In the genomic region with DNA sequence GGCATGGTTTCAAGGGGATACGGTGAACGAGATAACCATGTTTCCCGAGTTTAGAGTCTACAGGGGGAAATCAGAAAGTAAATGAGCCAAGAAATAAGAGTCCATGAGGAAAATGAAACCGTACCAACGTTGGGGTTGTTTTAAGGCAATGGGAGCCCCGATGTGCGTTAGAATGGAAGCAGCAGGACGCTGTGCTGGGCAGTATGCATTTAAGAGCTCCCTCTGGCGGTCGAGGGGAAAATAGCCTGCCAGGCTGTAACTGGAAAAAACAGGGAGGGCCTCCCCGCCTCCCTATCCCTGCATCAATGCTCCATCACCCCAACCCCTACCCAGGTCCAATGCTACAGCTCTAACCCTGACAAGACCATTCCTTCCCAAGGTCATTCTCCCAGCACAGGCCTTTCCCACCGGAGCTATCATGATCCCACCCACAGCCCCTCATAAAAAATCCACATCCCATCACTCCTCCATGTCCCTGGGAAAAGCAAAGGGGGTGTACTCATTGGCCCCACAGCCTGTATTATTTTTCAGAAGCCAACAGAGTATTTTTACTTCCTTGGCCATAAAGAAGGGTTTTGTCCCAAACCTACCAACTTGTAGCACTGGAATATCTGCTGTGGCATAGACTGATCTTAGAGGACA, we compare ENCODE assay signal across 1 cellular context.
TF ChIP-seq lines count a peak whose summit lies in the region.

No MANE protein-coding gene starts in this region.

TF ChIP-seq in HepG2, 621 proteins besides CTCF, POLR2A, EP300 and RAD21 (continued from another document):
- TF ChIP-seq, protein P1, sequence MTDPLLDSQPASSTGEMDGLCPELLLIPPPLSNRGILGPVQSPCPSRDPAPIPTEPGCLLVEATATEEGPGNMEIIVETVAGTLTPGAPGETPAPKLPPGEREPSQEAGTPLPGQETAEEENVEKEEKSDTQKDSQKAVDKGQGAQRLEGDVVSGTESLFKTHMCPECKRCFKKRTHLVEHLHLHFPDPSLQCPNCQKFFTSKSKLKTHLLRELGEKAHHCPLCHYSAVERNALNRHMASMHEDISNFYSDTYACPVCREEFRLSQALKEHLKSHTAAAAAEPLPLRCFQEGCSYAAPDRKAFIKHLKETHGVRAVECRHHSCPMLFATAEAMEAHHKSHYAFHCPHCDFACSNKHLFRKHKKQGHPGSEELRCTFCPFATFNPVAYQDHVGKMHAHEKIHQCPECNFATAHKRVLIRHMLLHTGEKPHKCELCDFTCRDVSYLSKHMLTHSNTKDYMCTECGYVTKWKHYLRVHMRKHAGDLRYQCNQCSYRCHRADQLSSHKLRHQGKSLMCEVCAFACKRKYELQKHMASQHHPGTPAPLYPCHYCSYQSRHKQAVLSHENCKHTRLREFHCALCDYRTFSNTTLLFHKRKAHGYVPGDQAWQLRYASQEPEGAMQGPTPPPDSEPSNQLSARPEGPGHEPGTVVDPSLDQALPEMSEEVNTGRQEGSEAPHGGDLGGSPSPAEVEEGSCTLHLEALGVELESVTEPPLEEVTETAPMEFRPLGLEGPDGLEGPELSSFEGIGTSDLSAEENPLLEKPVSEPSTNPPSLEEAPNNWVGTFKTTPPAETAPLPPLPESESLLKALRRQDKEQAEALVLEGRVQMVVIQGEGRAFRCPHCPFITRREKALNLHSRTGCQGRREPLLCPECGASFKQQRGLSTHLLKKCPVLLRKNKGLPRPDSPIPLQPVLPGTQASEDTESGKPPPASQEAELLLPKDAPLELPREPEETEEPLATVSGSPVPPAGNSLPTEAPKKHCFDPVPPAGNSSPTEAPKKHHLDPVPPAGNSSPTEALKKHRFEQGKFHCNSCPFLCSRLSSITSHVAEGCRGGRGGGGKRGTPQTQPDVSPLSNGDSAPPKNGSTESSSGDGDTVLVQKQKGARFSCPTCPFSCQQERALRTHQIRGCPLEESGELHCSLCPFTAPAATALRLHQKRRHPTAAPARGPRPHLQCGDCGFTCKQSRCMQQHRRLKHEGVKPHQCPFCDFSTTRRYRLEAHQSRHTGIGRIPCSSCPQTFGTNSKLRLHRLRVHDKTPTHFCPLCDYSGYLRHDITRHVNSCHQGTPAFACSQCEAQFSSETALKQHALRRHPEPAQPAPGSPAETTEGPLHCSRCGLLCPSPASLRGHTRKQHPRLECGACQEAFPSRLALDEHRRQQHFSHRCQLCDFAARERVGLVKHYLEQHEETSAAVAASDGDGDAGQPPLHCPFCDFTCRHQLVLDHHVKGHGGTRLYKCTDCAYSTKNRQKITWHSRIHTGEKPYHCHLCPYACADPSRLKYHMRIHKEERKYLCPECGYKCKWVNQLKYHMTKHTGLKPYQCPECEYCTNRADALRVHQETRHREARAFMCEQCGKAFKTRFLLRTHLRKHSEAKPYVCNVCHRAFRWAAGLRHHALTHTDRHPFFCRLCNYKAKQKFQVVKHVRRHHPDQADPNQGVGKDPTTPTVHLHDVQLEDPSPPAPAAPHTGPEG (CRISPR knock-in tag; IDR thresholded peaks at IDR 0.05): no peak
- no peak for TF ChIP-seq ZNF749 (CRISPR knock-in tag; IDR thresholded peaks at IDR 0.05; ENCODE audit: borderline replicate concordance)
- no peak for TF ChIP-seq ZNF414 (CRISPR knock-in tag; IDR thresholded peaks at IDR 0.05)
- TF ChIP-seq ATF5 (CRISPR knock-in tag; IDR thresholded peaks at IDR 0.05; ENCODE audit: low read depth): no peak
- TF ChIP-seq ZFY (CRISPR knock-in tag; IDR thresholded peaks at IDR 0.05): no peak
- TF ChIP-seq SMC3 (IDR thresholded peaks at IDR 0.05; ENCODE audit: low read length): peak; percentile 92
- no peak for TF ChIP-seq TBX3 (IDR thresholded peaks at IDR 0.05; ENCODE audit: borderline replicate concordance)
- no peak for TF ChIP-seq ZNF619 (CRISPR knock-in tag; IDR thresholded peaks at IDR 0.05)
- no peak for TF ChIP-seq TCF7L2 (IDR thresholded peaks at IDR 0.05; ENCODE audit: low read depth, low read length)
